12 cellular contexts compared by ENCODE assay signal in the genomic region with DNA sequence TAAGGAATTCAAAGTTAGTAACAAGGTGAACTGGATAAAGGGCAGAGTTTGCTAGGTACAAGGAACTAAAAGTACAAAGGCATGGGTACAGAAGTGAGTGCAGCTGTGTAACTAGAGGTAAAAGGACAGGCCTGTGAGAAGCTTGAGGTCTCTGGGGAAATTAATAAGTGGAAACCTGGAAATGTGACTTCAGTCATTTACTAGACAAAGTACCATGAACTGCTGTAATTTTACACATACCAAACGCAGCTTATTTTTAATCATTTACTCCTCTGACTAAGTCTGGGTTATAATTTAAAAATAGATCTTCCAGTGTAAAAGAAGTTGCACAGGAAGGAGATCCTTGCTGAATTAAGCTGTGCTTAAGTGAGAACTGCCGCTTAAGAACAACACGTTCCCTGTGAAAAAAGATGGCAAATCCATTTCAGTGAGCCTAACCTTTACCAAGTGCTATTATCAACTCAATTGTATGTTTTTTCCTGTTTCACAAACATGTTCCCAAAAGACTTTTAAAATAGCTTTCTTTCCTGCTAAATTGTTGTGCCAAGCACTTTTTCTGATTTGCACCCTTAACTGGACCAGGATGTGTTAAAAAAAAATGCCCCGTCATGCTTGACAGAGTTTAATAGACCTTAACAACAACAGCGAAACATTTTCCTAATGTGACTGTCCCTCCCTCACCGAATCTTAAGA. TPM values are rescaled to one million over a fixed set of nuclear protein-coding genes. Genes with fewer than 3 reads are reported as not detected.
DNase-seq lines count a peak whose midpoint lies in the region; ATAC-seq and TF ChIP-seq lines count a peak whose summit lies in the region.
"Had no signal": no experiment of that assay in that cellular context is flagged by ENCODE, and none has a peak within 500 bp of the region (broad histone marks: within the 10 kb centered on the region; RNA-seq: fewer than 3 reads in every experiment).

No MANE protein-coding gene starts in this region.

- 55 to 63% methylated on average over 6 of the region's 6 CpGs for WGBS in transverse colon (ENCODE audit: low coverage in 1 of 2), 2 donors

- POLR2A ChIA-PET in Caco-2 (lab: Charles Lee), result no interaction called here

- H3K27me3 ChIP-seq in parathyroid adenoma (ENCODE audit: control insufficient read depth, insufficient read depth, low read length) (no peaks in the 10 kb centered on the region), Caco-2 (replicated peaks; ENCODE audit: control insufficient read depth, insufficient read depth, low read length) (no peaks in the 10 kb centered on the region), transverse colon (no peaks in the 10 kb centered on the region)

- intact Hi-C loops in Caco-2 (cut with micrococcal nuclease; ENCODE audit: unreplicated experiment), result no loop called here
- intact Hi-C loops in transverse colon (cut with DNase I; ENCODE audit: low total_unique reads), result no loop called here

- H3K27ac Mint-ChIP-seq in Caco-2 (ENCODE audit: unreplicated experiment), result no peak overlapping the region

- TF ChIP-seq POLR2A in transverse colon (IDR thresholded peaks at IDR 0.05), result no peak

- BruUV-seq in Caco-2 (replicated peaks; lab: Mats Ljungman, UMichigan), result no TSS peak

- H3K27me3 Mint-ChIP-seq in Caco-2 (ENCODE audit: insufficient read depth, unreplicated experiment), result peaks cover 3% of the 10 kb centered on the region
- H3K27me3 Mint-ChIP-seq: naive B cell had no signal

- H3K4me3 Mint-ChIP-seq in Caco-2 (ENCODE audit: unreplicated experiment), result no peak overlapping the region
- H3K4me3 Mint-ChIP-seq: naive B cell had no signal

- H3K36me3 Mint-ChIP-seq in Caco-2 (ENCODE audit: insufficient read depth, unreplicated experiment), result no peaks in the 10 kb centered on the region
- H3K36me3 Mint-ChIP-seq: naive B cell had no signal

- H3K79me2 ChIP-seq in parathyroid adenoma, result no peaks in the 10 kb centered on the region

- ATAC-seq in GM18498 (IDR thresholded peaks at IDR 0.05; ENCODE audit: unreplicated experiment) (peak; percentile 44), HG03378 (IDR thresholded peaks at IDR 0.05; ENCODE audit: unreplicated experiment) (peak; percentile 76), HG02798 (IDR thresholded peaks at IDR 0.05; ENCODE audit: poor library complexity, unreplicated experiment) (no peak)

- DNase-seq in fibroblast of peridontal ligament (ENCODE audit: extremely low read depth) (peak; percentile 7), Caco-2 (no peak), transverse colon (no peak)
- DNase-seq in activated CD8-positive, alpha-beta memory T cell treated with anti-CD3 and anti-CD28 coated beads, Interleukin-2, amount 50 U/mL, for 48 hours, result no peak
- DNase-seq: activated gamma-delta T cell treated with Interleukin-2 at 50 U/mL for 16 hours, COR-L47, naive B cell, T-helper 1 cell had no signal

- H2AFZ ChIP-seq in parathyroid adenoma, result no peak overlapping the region

- H3K27ac ChIP-seq in parathyroid adenoma (peak overlapping the region; percentile 5), transverse colon (no peak overlapping the region)

- TF ChIP-seq CTCF in parathyroid adenoma (IDR thresholded peaks at IDR 0.05), result no peak
- TF ChIP-seq CTCF in Caco-2 (IDR thresholded peaks at IDR 0.05; ENCODE audit: insufficient read depth in 1 of 2, low read depth in 1 of 2, low read length in 1 of 2, severe bottlenecking in 1 of 2, unreplicated experiment in 1 of 2), result no peak
- no peak for TF ChIP-seq CTCF in transverse colon (IDR thresholded peaks at IDR 0.05)

- peak overlapping the region; percentile 19 for H3K4me3 ChIP-seq in parathyroid adenoma (ENCODE audit: low read depth, low read length)
- H3K4me3 ChIP-seq in Caco-2 (ENCODE audit: low read depth, low read length), result no peak overlapping the region
- H3K4me3 ChIP-seq in transverse colon, result no peak overlapping the region

- no peak for TF ChIP-seq EP300 in transverse colon (IDR thresholded peaks at IDR 0.05; ENCODE audit: low read depth)

- no peaks in the 10 kb centered on the region for H3K36me3 ChIP-seq in parathyroid adenoma (ENCODE audit: control insufficient read depth, insufficient read depth, low read length)
- no peaks in the 10 kb centered on the region for H3K36me3 ChIP-seq in Caco-2 (ENCODE audit: control insufficient read depth, insufficient read depth, low read length)
- no peaks in the 10 kb centered on the region for H3K36me3 ChIP-seq in transverse colon

- CTCF ChIA-PET in Caco-2 (lab: Charles Lee), result no interaction called here

- no peak overlapping the region for H3K9ac ChIP-seq in parathyroid adenoma

- no peaks in the 10 kb centered on the region for H3K9me3 Mint-ChIP-seq in Caco-2 (ENCODE audit: unreplicated experiment)
- H3K9me3 Mint-ChIP-seq: naive B cell had no signal

- no peaks in the 10 kb centered on the region for H3K4me1 Mint-ChIP-seq in Caco-2 (ENCODE audit: low read depth, unreplicated experiment)
- H3K4me1 Mint-ChIP-seq: naive B cell had no signal

- in situ Hi-C loops in transverse colon (cut with MboI; ENCODE audit: low pct_ligation_motif_present in 1 of 4, low pct_unique_long_range_greater_than_20kb in 1 of 4, low sequenced_read_pairs in 3 of 4), result no loop called here

- H3K4me1 ChIP-seq in parathyroid adenoma (no peaks in the 10 kb centered on the region), Caco-2 (no peaks in the 10 kb centered on the region), transverse colon (no peaks in the 10 kb centered on the region)

- peak overlapping the region; percentile 35 for H3K4me2 ChIP-seq in parathyroid adenoma (ENCODE audit: low read length)

- H3K9me3 ChIP-seq in parathyroid adenoma (ENCODE audit: control insufficient read depth, low read length) (no peaks in the 10 kb centered on the region), Caco-2 (no peaks in the 10 kb centered on the region), transverse colon (no peaks in the 10 kb centered on the region)

RNA-seq across cellular contexts. Expression of gene CALCRL, which starts 44.3 kb away (rescaled TPM):
- total RNA-seq in Caco-2 (2022) (0.42 TPM in 1 of 2 replicates, not detected in the other), transverse colon (1 to 10 TPM in 3 of 4 donors, under 1 TPM in 1; 0.60 to 7.6 (median 3.6) TPM)
